ENCODE assay signal across 7 cellular contexts in the genomic region with DNA sequence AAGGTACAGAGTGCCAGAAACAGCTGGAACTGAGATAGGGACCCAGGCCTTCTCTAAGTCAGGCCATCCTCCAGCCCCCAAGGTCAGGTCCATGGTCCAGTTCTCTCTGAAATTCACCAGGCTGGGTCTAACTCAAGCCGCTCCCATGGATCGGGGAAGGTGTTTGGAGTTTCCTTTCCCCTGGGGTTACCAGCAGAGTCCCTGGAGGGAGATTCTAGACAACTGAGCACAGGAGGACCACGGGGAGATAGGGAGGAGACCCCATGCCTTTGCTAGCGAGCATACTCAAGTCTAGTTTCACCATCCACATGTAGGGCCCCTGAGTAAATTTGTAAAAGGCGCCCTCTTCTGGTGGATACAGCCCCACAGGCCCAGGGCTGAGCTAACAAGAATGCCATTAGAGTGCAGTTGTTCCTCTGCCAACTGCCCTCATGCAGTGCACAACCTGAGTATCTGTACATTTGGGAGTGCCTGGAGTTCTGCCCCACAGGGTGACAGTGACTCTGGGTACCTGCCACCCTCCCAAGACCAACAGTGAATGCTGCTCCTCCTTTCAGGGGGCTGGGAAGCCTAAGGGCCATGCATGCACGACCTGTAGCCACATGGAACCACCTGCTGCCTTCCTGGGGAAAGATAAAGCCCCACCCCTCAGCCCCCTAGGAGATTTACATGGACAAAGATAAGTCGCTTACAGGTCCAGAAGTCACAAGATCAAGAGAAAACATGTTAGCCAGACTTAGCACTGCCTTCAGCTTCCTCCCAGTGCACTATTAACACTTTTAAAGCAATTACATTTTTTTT.
DNase-seq lines count a peak whose midpoint lies in the region; ATAC-seq, FAIRE-seq and TF ChIP-seq lines count a peak whose summit lies in the region.

No MANE protein-coding gene starts in this region.

- H3K79me2 ChIP-seq in OCI-LY7 (ENCODE audit: insufficient read depth, low read depth, low read length) = peaks cover 44% of the 10 kb centered on the region; the same call in 1 of the 2 replicates

- no peak overlapping the region for H2AFZ ChIP-seq in OCI-LY7 (ENCODE audit: low read length)

- H4K20me1 ChIP-seq in OCI-LY7 (ENCODE audit: insufficient read depth, low read length) = peaks cover 13% of the 10 kb centered on the region; the same call in 1 of the 2 replicates

- POLR2A ChIA-PET in OCI-LY7 (lab: Charles Lee) = interaction anchor here (0.5 to 0.7 kb wide), 3 partner anchors 47 to 285 kb away, joined by 3 to 4 read pairs (median 3); no protein-coding TSS in a partner anchor

- H3K4me1 Mint-ChIP-seq in activated T-helper 17 cell treated with anti-CD3 and anti-CD28 coated beads, Interleukin-2, amount 50 U/mL, for 72 hours = peaks cover 32% of the 10 kb centered on the region
- H3K4me1 Mint-ChIP-seq in osteocyte (ENCODE audit: unreplicated experiment) = no peaks in the 10 kb centered on the region

- peaks cover 3% of the 10 kb centered on the region; the same call in 1 of the 2 replicates for H3K9me3 ChIP-seq in OCI-LY7 (ENCODE audit: low read length)

- intact Hi-C loops in OCI-LY7 (cut with micrococcal nuclease; ENCODE audit: unreplicated experiment) = loop anchor here (5.0 kb wide), 1 partner anchor 82 kb away; no protein-coding TSS in a partner anchor

- peak overlapping the region; percentile 61 for H3K27ac Mint-ChIP-seq in activated T-helper 17 cell treated with anti-CD3 and anti-CD28 coated beads, Interleukin-2, amount 50 U/mL, for 72 hours
- H3K27ac Mint-ChIP-seq in osteocyte (ENCODE audit: unreplicated experiment) = no peak overlapping the region

- peaks cover 51% of the 10 kb centered on the region for H3K4me1 ChIP-seq in OCI-LY7 (ENCODE audit: insufficient read depth, low read length, poor library complexity, severe bottlenecking)

- peak overlapping the region; percentile 14 for H3K27ac ChIP-seq in OCI-LY7 (ENCODE audit: low read depth, low read length, poor library complexity, severe bottlenecking)

- DNase-seq in GM04504 (ENCODE audit: low read depth) (peak; percentile 43), OCI-LY7 (ENCODE audit: low spot score) (peak; percentile 77), foreskin fibroblast (peak; percentile 63 to 89), osteocyte (ENCODE audit: extremely low spot score, unreplicated experiment) (no peak), RCC 7860 (ENCODE audit: low spot score) (no peak)

- CTCF ChIA-PET in OCI-LY7 (lab: Charles Lee; ENCODE audit: unreplicated experiment) = interaction anchor here (0.5 to 2.2 kb wide), 3 partner anchors 11 to 37 kb away, joined by 4 to 8 read pairs (median 7); no protein-coding TSS in a partner anchor

- no peaks in the 10 kb centered on the region for H3K27me3 Mint-ChIP-seq in activated T-helper 17 cell treated with anti-CD3 and anti-CD28 coated beads, Interleukin-2, amount 50 U/mL, for 72 hours
- no peaks in the 10 kb centered on the region for H3K27me3 Mint-ChIP-seq in osteocyte (ENCODE audit: unreplicated experiment)

- no TSS peak for BruUV-seq in OCI-LY7 (replicated peaks; lab: Mats Ljungman, UMichigan)

- peak; percentile 93 for TF ChIP-seq CTCF in OCI-LY7 (conservative IDR thresholded peaks at IDR 0.05; ENCODE audit: low read length)
- peak; percentile 87 for TF ChIP-seq CTCF in foreskin fibroblast (IDR thresholded peaks at IDR 0.05; ENCODE audit: low read depth, low read length)
- peak; percentile 88 for TF ChIP-seq CTCF in osteocyte (IDR thresholded peaks at IDR 0.05)

- H3K4me3 Mint-ChIP-seq in activated T-helper 17 cell treated with anti-CD3 and anti-CD28 coated beads, Interleukin-2, amount 50 U/mL, for 72 hours = no peak overlapping the region
- H3K4me3 Mint-ChIP-seq in osteocyte (ENCODE audit: unreplicated experiment) = no peak overlapping the region

- peaks cover 18% of the 10 kb centered on the region for H3K36me3 Mint-ChIP-seq in activated T-helper 17 cell treated with anti-CD3 and anti-CD28 coated beads, Interleukin-2, amount 50 U/mL, for 72 hours (ENCODE audit: low read depth)
- peaks cover 3% of the 10 kb centered on the region for H3K36me3 Mint-ChIP-seq in osteocyte (ENCODE audit: unreplicated experiment)

- FAIRE-seq in RCC 7860 (lab: Jason Lieb, UNC) = no peak

- peaks cover 16% of the 10 kb centered on the region; the same call in 1 of the 2 replicates for H3K36me3 ChIP-seq in OCI-LY7 (ENCODE audit: insufficient read depth, low read length)

- no peaks in the 10 kb centered on the region for H3K9me2 ChIP-seq in OCI-LY7 (ENCODE audit: insufficient read depth, low read length)

- peak overlapping the region; percentile 23; the same call in 1 of the 2 replicates for H3K4me2 ChIP-seq in OCI-LY7 (ENCODE audit: low read length)

- H3K4me3 ChIP-seq in OCI-LY7 (ENCODE audit: low read depth, low read length, poor library complexity, severe bottlenecking) (no peak overlapping the region), foreskin fibroblast (ENCODE audit: low read depth in 1 of 2, low read length in 2 of 2) (no peak overlapping the region)

- ATAC-seq in HG02973 (IDR thresholded peaks at IDR 0.05; ENCODE audit: unreplicated experiment) = peak; percentile 60
- ATAC-seq in activated T-helper 17 cell treated with anti-CD3 and anti-CD28 coated beads, Interleukin-2, amount 50 U/mL, for 72 hours (replicated peaks) = peak; percentile 86

- no peaks in the 10 kb centered on the region for H3K9me3 Mint-ChIP-seq in activated T-helper 17 cell treated with anti-CD3 and anti-CD28 coated beads, Interleukin-2, amount 50 U/mL, for 72 hours
- no peaks in the 10 kb centered on the region for H3K9me3 Mint-ChIP-seq in osteocyte (ENCODE audit: unreplicated experiment)

Comparison
In these comparisons a context has a peak if more than half of its experiments do, and no peak if none do; other contexts are left out.
1. DNase-seq: peak in GM04504 (single experiment), OCI-LY7 (single experiment) and foreskin fibroblast (2 of 2); none in osteocyte (single experiment) and RCC 7860 (single experiment).
2. Peak in every context shown above with its lines, with median percentiles within 50 percentile points of each other: CTCF ChIP-seq.